ENCODE assay signal across 17 cellular contexts in genomic region chr9:30349526-30350513, GRCh38.
A peak's percentile ranks its signal among the peaks of the same experiment; 100 is the strongest.
DNase-seq lines count a peak whose midpoint lies in the region; ATAC-seq and TF ChIP-seq lines count a peak whose summit lies in the region.
"Had no signal": no experiment of that assay in that cellular context is flagged by ENCODE, and none has a peak within 500 bp of the region (broad histone marks: within the 10 kb centered on the region; RNA-seq: fewer than 3 reads in every experiment).

No MANE protein-coding gene starts in this region.

- ATAC-seq in Right ventricle myocardium inferior (no peak), heart right ventricle (no peak), GM21529 (IDR thresholded peaks at IDR 0.05; ENCODE audit: unreplicated experiment) (no peak)
- ATAC-seq: HepG2 had no signal

- peaks cover 3% of the 10 kb centered on the region for H3K9me3 Mint-ChIP-seq in chondrocyte (ENCODE audit: low read depth)
- H3K9me3 Mint-ChIP-seq in progenitor cell of endocrine pancreas (ENCODE audit: low read depth) = no peaks in the 10 kb centered on the region
- H3K9me3 Mint-ChIP-seq in activated T-cell treated with anti-CD3 and anti-CD28 coated beads, Interleukin-2, amount 50 U/mL, for 24 hours = peaks cover 3% of the 10 kb centered on the region

- H3K4me3 Mint-ChIP-seq in chondrocyte (ENCODE audit: unreplicated experiment) (no peak overlapping the region), progenitor cell of endocrine pancreas (ENCODE audit: low read depth) (no peak overlapping the region)
- H3K4me3 Mint-ChIP-seq in activated T-cell treated with anti-CD3 and anti-CD28 coated beads, Interleukin-2, amount 50 U/mL, for 24 hours = no peak overlapping the region
- H3K4me3 Mint-ChIP-seq: CD8-positive, alpha-beta memory T cell; HFFc6 had no signal

- no peaks in the 10 kb centered on the region for H3K27me3 ChIP-seq in heart right ventricle
- H3K27me3 ChIP-seq: BLaER1 had no signal

- DNase-seq in Right ventricle myocardium inferior (ENCODE audit: missing footprints) = peak; percentile 33
- no peak for DNase-seq in heart right ventricle
- DNase-seq in chondrocyte (ENCODE audit: low spot score) = peak; percentile 68
- DNase-seq in posterior vena cava (ENCODE audit: low spot score) = peak; percentile 72
- no peak for DNase-seq in progenitor cell of endocrine pancreas (ENCODE audit: low spot score, unreplicated experiment)
- DNase-seq in activated T-cell treated with anti-CD3 and anti-CD28 coated beads, Interleukin-2, amount 50 U/mL, for 24 hours = no peak
- DNase-seq: 8988T; AML-193; CD8-positive, alpha-beta memory T cell; DMS79; GDM1; GOT3; HCEC 1CT; HFFc6 had no signal

- H3K36me3 Mint-ChIP-seq in chondrocyte (ENCODE audit: low read depth) (no peaks in the 10 kb centered on the region), progenitor cell of endocrine pancreas (ENCODE audit: insufficient read depth) (no peaks in the 10 kb centered on the region)
- H3K36me3 Mint-ChIP-seq in activated T-cell treated with anti-CD3 and anti-CD28 coated beads, Interleukin-2, amount 50 U/mL, for 24 hours (ENCODE audit: low read depth) = no peaks in the 10 kb centered on the region
- H3K36me3 Mint-ChIP-seq: CD8-positive, alpha-beta memory T cell had no signal

- WGBS in heart right ventricle, 2 donors = 84 to 86% methylated on average over 19 of the region's 19 CpGs

- peaks cover 0 to 34% (median 0%) of the 10 kb centered on the region in 11 donors for H3K9me3 ChIP-seq in heart right ventricle
- H3K9me3 ChIP-seq: BLaER1 had no signal

- H3K4me1 ChIP-seq in heart right ventricle = no peaks in the 10 kb centered on the region
- H3K4me1 ChIP-seq: BLaER1 had no signal

- no peaks in the 10 kb centered on the region for H3K36me3 ChIP-seq in heart right ventricle
- H3K36me3 ChIP-seq: BLaER1 had no signal

- no peak overlapping the region for H3K4me3 ChIP-seq in heart right ventricle
- H3K4me3 ChIP-seq: BLaER1 had no signal

- intact Hi-C loops in Right ventricle myocardium inferior (cut with DNase I) (no loop called here), heart right ventricle (cut with DNase I) (no loop called here), posterior vena cava (cut with DNase I) (no loop called here)

- H3K4me1 Mint-ChIP-seq in chondrocyte (ENCODE audit: low read depth) = no peaks in the 10 kb centered on the region
- H3K4me1 Mint-ChIP-seq in progenitor cell of endocrine pancreas (ENCODE audit: low read depth) = no peaks in the 10 kb centered on the region
- no peaks in the 10 kb centered on the region for H3K4me1 Mint-ChIP-seq in activated T-cell treated with anti-CD3 and anti-CD28 coated beads, Interleukin-2, amount 50 U/mL, for 24 hours (ENCODE audit: low read depth)
- H3K4me1 Mint-ChIP-seq: CD8-positive, alpha-beta memory T cell had no signal

- no peak for TF ChIP-seq CTCF in heart right ventricle (IDR thresholded peaks at IDR 0.05)
- no peak for TF ChIP-seq CTCF in chondrocyte (IDR thresholded peaks at IDR 0.05)
- no peak for TF ChIP-seq CTCF in progenitor cell of endocrine pancreas (IDR thresholded peaks at IDR 0.05; ENCODE audit: unreplicated experiment)

- H3K27ac Mint-ChIP-seq in chondrocyte (ENCODE audit: unreplicated experiment) (no peak overlapping the region), progenitor cell of endocrine pancreas (no peak overlapping the region)
- no peak overlapping the region for H3K27ac Mint-ChIP-seq in activated T-cell treated with anti-CD3 and anti-CD28 coated beads, Interleukin-2, amount 50 U/mL, for 24 hours
- H3K27ac Mint-ChIP-seq: CD8-positive, alpha-beta memory T cell; HFFc6 had no signal

- H3K27me3 Mint-ChIP-seq in chondrocyte (ENCODE audit: low read depth) (no peaks in the 10 kb centered on the region), progenitor cell of endocrine pancreas (no peaks in the 10 kb centered on the region)
- H3K27me3 Mint-ChIP-seq in activated T-cell treated with anti-CD3 and anti-CD28 coated beads, Interleukin-2, amount 50 U/mL, for 24 hours = no peaks in the 10 kb centered on the region
- H3K27me3 Mint-ChIP-seq: CD8-positive, alpha-beta memory T cell had no signal

- H3K27ac ChIP-seq in heart right ventricle = no peak overlapping the region
- H3K27ac ChIP-seq: BLaER1 had no signal

Comparison
In these comparisons a context has a peak if more than half of its experiments do, and no peak if none do; other contexts are left out.
1. DNase-seq: peak in Right ventricle myocardium inferior (single experiment), chondrocyte (single experiment) and posterior vena cava (single experiment); none in heart right ventricle (0 of 2), progenitor cell of endocrine pancreas (single experiment) and activated T-cell treated with anti-CD3 and anti-CD28 coated beads, Interleukin-2, amount 50 U/mL, for 24 hours (single experiment).